1 cellular context compared by ENCODE assay signal in the genomic region with DNA sequence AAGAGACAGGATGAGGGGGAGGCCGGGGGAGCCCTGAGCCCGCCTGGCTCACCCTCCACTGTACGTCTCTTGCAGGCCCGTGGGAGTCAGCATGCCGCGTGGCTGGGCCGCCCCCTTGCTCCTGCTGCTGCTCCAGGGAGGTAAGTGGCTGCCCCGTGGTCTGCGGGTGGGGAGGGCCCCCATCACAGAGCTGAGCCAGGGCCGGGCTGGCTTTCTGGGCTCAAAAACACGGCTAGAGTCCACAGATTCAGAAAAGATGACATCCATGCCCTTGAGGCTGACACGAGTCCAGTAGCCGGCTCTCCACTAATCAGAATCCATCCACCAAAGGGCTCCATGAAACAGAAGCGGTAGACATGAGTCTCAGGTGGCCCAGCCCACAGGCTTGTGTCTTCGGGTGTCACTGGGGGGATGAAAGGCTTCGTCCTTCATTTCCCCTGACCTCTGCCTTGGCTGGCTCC.
TF ChIP-seq lines count a peak whose summit lies in the region.

No MANE protein-coding gene starts in this region.

TF ChIP-seq in GM12878, 131 proteins besides CTCF, POLR2A, EP300 and RAD21:
- TF ChIP-seq BACH1 (IDR thresholded peaks at IDR 0.05; ENCODE audit: borderline replicate concordance) (peak; percentile 5; the same call in 1 of the 2 replicates), YY1 (IDR thresholded peaks at IDR 0.05; ENCODE audit: low read depth, low read length) (peak; percentile 11; the same call in 1 of the 2 replicates), RELA (IDR thresholded peaks at IDR 0.05; ENCODE audit: borderline replicate concordance, partially characterized antibody) (peak; percentile 6), HDAC6 (IDR thresholded peaks at IDR 0.05; ENCODE audit: unreplicated experiment) (no peak), MTA2 (IDR thresholded peaks at IDR 0.05; ENCODE audit: low read depth) (no peak), EED (IDR thresholded peaks at IDR 0.05; ENCODE audit: low read depth) (peak; percentile 28; the same call in 1 of the 2 replicates), EGR1 (IDR thresholded peaks at IDR 0.05; ENCODE audit: borderline replicate concordance in 1 of 2, low read depth in 2 of 2, low read length in 2 of 2) (peak in 1 of 2 experiments; percentile 55; a peak in 1 of 3 replicates), NR2C1 (IDR thresholded peaks at IDR 0.05) (no peak), CBFB (IDR thresholded peaks at IDR 0.05; ENCODE audit: low read depth) (0 out of 2 replicates have a peak, but pooled peaks have one; percentile 16)
- TF ChIP-seq, protein P1, sequence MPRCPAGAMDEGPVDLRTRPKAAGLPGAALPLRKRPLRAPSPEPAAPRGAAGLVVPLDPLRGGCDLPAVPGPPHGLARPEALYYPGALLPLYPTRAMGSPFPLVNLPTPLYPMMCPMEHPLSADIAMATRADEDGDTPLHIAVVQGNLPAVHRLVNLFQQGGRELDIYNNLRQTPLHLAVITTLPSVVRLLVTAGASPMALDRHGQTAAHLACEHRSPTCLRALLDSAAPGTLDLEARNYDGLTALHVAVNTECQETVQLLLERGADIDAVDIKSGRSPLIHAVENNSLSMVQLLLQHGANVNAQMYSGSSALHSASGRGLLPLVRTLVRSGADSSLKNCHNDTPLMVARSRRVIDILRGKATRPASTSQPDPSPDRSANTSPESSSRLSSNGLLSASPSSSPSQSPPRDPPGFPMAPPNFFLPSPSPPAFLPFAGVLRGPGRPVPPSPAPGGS (IDR thresholded peaks at IDR 0.05; ENCODE audit: borderline replicate concordance, insufficient read depth, low read depth, low read length, poor library complexity, severe bottlenecking) = peak; percentile 44
- TF ChIP-seq, protein P2, sequence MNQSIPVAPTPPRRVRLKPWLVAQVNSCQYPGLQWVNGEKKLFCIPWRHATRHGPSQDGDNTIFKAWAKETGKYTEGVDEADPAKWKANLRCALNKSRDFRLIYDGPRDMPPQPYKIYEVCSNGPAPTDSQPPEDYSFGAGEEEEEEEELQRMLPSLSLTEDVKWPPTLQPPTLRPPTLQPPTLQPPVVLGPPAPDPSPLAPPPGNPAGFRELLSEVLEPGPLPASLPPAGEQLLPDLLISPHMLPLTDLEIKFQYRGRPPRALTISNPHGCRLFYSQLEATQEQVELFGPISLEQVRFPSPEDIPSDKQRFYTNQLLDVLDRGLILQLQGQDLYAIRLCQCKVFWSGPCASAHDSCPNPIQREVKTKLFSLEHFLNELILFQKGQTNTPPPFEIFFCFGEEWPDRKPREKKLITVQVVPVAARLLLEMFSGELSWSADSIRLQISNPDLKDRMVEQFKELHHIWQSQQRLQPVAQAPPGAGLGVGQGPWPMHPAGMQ (IDR thresholded peaks at IDR 0.05; ENCODE audit: borderline replicate concordance) = no peak
